In the genomic region with DNA sequence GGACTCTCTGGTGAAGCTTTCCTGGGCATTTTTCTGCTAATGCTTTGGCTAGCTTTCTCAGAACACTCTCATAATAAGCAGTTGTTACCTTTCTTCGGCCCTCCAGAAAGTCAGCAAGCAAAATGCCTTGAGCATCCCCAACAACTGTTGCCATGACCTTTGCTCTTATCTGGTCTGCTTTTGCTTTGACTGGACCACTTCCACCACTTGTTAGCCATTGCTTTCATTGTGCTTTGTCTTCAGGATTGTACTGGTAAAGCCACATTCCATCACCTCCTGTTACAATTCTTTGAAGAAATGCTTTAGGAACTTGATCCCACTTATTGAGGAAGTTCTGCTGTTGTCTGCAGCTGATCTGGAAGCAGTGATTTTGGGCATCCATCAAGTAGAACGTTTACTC, we compare ENCODE assay signal across 17 cellular contexts. TPM values are rescaled to one million over a fixed set of nuclear protein-coding genes. Genes with fewer than 3 reads are reported as not detected.
DNase-seq lines count a peak whose midpoint lies in the region; ATAC-seq and TF ChIP-seq lines count a peak whose summit lies in the region.
"Had no signal": no experiment of that assay in that cellular context is flagged by ENCODE, and none has a peak within 500 bp of the region (broad histone marks: within the 10 kb centered on the region; RNA-seq: fewer than 3 reads in every experiment).

No MANE protein-coding gene starts in this region.

- no peak overlapping the region for H2AFZ ChIP-seq in neural progenitor cell (replicated peaks)
- H2AFZ ChIP-seq: PC-9 had no signal

- no peaks in the 10 kb centered on the region for H3K27me3 ChIP-seq in neural progenitor cell
- H3K27me3 ChIP-seq: BLaER1 treated with 17β-estradiol and CSF1 and Interleukin-3, amounts not matched to agents 10 nM and 100 nM; SJSA1 had no signal

- H3K9ac ChIP-seq in neural progenitor cell = no peak overlapping the region
- H3K9ac ChIP-seq: BLaER1 treated with 17β-estradiol and CSF1 and Interleukin-3, amounts not matched to agents 10 nM and 100 nM had no signal

- no peak for ATAC-seq in HG02610 (IDR thresholded peaks at IDR 0.05; ENCODE audit: unreplicated experiment)

- intact Hi-C loops in Calu3 (cut with micrococcal nuclease; ENCODE audit: unreplicated experiment) = loop anchor here (5.0 kb wide), 1 partner anchor 65 kb away; no protein-coding TSS in a partner anchor

- no peaks in the 10 kb centered on the region for H3F3A ChIP-seq in neural progenitor cell (ENCODE audit: low read depth)

- H3K79me2 ChIP-seq in neural progenitor cell (ENCODE audit: low read depth) = no peaks in the 10 kb centered on the region

- H3K9me3 Mint-ChIP-seq in Calu3 (ENCODE audit: low read depth, unreplicated experiment) (no peaks in the 10 kb centered on the region), neural progenitor cell (no peaks in the 10 kb centered on the region)
- H3K9me3 Mint-ChIP-seq in activated CD4-positive, alpha-beta memory T cell treated with anti-CD3 and anti-CD28 coated beads, Interleukin-2, amount 10 ng/mL, durations not matched to agents 7 days and 5 days = no peaks in the 10 kb centered on the region
- H3K9me3 Mint-ChIP-seq: H9 had no signal

- H3K27me3 Mint-ChIP-seq in Calu3 (ENCODE audit: unreplicated experiment) (no peaks in the 10 kb centered on the region), neural progenitor cell (ENCODE audit: insufficient read depth, low read depth) (no peaks in the 10 kb centered on the region)
- no peaks in the 10 kb centered on the region for H3K27me3 Mint-ChIP-seq in activated CD4-positive, alpha-beta memory T cell treated with anti-CD3 and anti-CD28 coated beads, Interleukin-2, amount 10 ng/mL, durations not matched to agents 7 days and 5 days

- peaks cover 14% of the 10 kb centered on the region for H3K4me1 Mint-ChIP-seq in Calu3 (ENCODE audit: low read depth, unreplicated experiment)
- H3K4me1 Mint-ChIP-seq in neural progenitor cell = no peaks in the 10 kb centered on the region
- H3K4me1 Mint-ChIP-seq in activated CD4-positive, alpha-beta memory T cell treated with anti-CD3 and anti-CD28 coated beads, Interleukin-2, amount 10 ng/mL, durations not matched to agents 7 days and 5 days = peaks cover 2% of the 10 kb centered on the region
- H3K4me1 Mint-ChIP-seq: H9 had no signal

- no TSS peak for BruUV-seq in Calu3 (replicated peaks; lab: Mats Ljungman, UMichigan)

- no peaks in the 10 kb centered on the region for H3K9me3 ChIP-seq in neural progenitor cell (ENCODE audit: low read depth)
- H3K9me3 ChIP-seq: BLaER1 treated with 17β-estradiol and CSF1 and Interleukin-3, amounts not matched to agents 10 nM and 100 nM; SJSA1 had no signal

- H3K27ac Mint-ChIP-seq in Calu3 (ENCODE audit: unreplicated experiment) (no peak overlapping the region), neural progenitor cell (no peak overlapping the region)
- no peak overlapping the region for H3K27ac Mint-ChIP-seq in activated CD4-positive, alpha-beta memory T cell treated with anti-CD3 and anti-CD28 coated beads, Interleukin-2, amount 10 ng/mL, durations not matched to agents 7 days and 5 days
- H3K27ac Mint-ChIP-seq: H9 had no signal

- TF ChIP-seq CTCF in Calu3 (IDR thresholded peaks at IDR 0.05; ENCODE audit: unreplicated experiment) (no peak), neural progenitor cell (IDR thresholded peaks at IDR 0.05) (no peak)

- CTCF ChIA-PET in Calu3 (lab: Charles Lee) = no interaction called here
- CTCF ChIA-PET in activated CD4-positive, alpha-beta memory T cell treated with anti-CD3 and anti-CD28 coated beads, Interleukin-2, amount 10 ng/mL, durations not matched to agents 7 days and 5 days (lab: Charles Lee) = interaction anchor here (1.2 to 1.7 kb wide), 3 partner anchors 22 to 228 kb away, joined by 3 to 16 read pairs (median 5); partner anchors contain the start of gene CCNI2

- H4K20me1 ChIP-seq in neural progenitor cell (ENCODE audit: low read depth) = no peaks in the 10 kb centered on the region
- H4K20me1 ChIP-seq: BLaER1 treated with 17β-estradiol and CSF1 and Interleukin-3, amounts not matched to agents 10 nM and 100 nM had no signal

- no peak overlapping the region for H3K27ac ChIP-seq in neural progenitor cell
- H3K27ac ChIP-seq: BLaER1 treated with 17β-estradiol and CSF1 and Interleukin-3, amounts not matched to agents 10 nM and 100 nM; PC-9; SJSA1 had no signal

- no peak overlapping the region for H3K4me2 ChIP-seq in neural progenitor cell
- H3K4me2 ChIP-seq: BLaER1 treated with 17β-estradiol and CSF1 and Interleukin-3, amounts not matched to agents 10 nM and 100 nM; PC-9 had no signal

- POLR2A ChIA-PET in activated CD4-positive, alpha-beta memory T cell treated with anti-CD3 and anti-CD28 coated beads, Interleukin-2, amount 10 ng/mL, durations not matched to agents 7 days and 5 days (lab: Charles Lee) = no interaction called here

- peaks cover 9% of the 10 kb centered on the region for H3K36me3 Mint-ChIP-seq in Calu3 (ENCODE audit: insufficient read depth, unreplicated experiment)
- peaks cover 2% of the 10 kb centered on the region for H3K36me3 Mint-ChIP-seq in neural progenitor cell
- peaks cover 51% of the 10 kb centered on the region for H3K36me3 Mint-ChIP-seq in activated CD4-positive, alpha-beta memory T cell treated with anti-CD3 and anti-CD28 coated beads, Interleukin-2, amount 10 ng/mL, durations not matched to agents 7 days and 5 days (ENCODE audit: low read depth)

- H3K36me3 ChIP-seq in neural progenitor cell = peaks cover 7% of the 10 kb centered on the region

- DNase-seq in Calu3 (peak; percentile 7), LHCN-M2 (ENCODE audit: low read depth) (peak; percentile 83), dermis blood vessel endothelial cell (peak; percentile 3), neural progenitor cell (ENCODE audit: low spot score) (peak; percentile 2), NCI-H1417 treated with DMSO at 0.1 percent for 48 hours (lab: John Stamatoyannopoulos, UW) (no peak)
- no peak for DNase-seq in NK-92 treated with Interleukin-12 subunit alpha and Interleukin-12 subunit beta, amount 100 ng/mL, for 24 hours (lab: John Stamatoyannopoulos, UW)
- DNase-seq in activated CD4-positive, alpha-beta memory T cell treated with anti-CD3 and anti-CD28 coated beads, Interleukin-2, amount 10 ng/mL, durations not matched to agents 7 days and 5 days = no peak
- DNase-seq: EL, H9, NCI-H1105, NCI-H1930, NCI-H446 treated with DMSO at 0.1 percent for 48 hours, PC-9 had no signal

- H3K4me1 ChIP-seq in neural progenitor cell = no peaks in the 10 kb centered on the region
- H3K4me1 ChIP-seq: BLaER1 treated with 17β-estradiol and CSF1 and Interleukin-3, amounts not matched to agents 10 nM and 100 nM; SJSA1 had no signal

- no peak overlapping the region for H3K4me3 ChIP-seq in neural progenitor cell
- H3K4me3 ChIP-seq: BLaER1 treated with 17β-estradiol and CSF1 and Interleukin-3, amounts not matched to agents 10 nM and 100 nM; PC-9; SJSA1 had no signal

- H3K4me3 Mint-ChIP-seq in Calu3 (ENCODE audit: low read depth, unreplicated experiment) (no peak overlapping the region), neural progenitor cell (no peak overlapping the region)
- H3K4me3 Mint-ChIP-seq in activated CD4-positive, alpha-beta memory T cell treated with anti-CD3 and anti-CD28 coated beads, Interleukin-2, amount 10 ng/mL, durations not matched to agents 7 days and 5 days = no peak overlapping the region
- H3K4me3 Mint-ChIP-seq: H9 had no signal

RNA-seq across cellular contexts. Expression of gene RAD50, which starts 35.7 kb away (rescaled TPM):
- total RNA-seq in Calu3 (2022) (35.9 and 36.2 TPM in 2 replicates), LHCN-M2 (2014; rRNA removed) (21.9 and 27.0 TPM in 2 replicates), dermis blood vessel endothelial cell (12.6 and 22.0 TPM in 2 replicates), neural progenitor cell (ENCODE audit: low replicate concordance) (34.6 and 48.2 TPM in 2 replicates)
- 11.0 TPM for polyA plus RNA-seq in LHCN-M2 (2012)
- 10 to 100 TPM; 35.6 to 38.9 TPM for total RNA-seq in activated CD4-positive, alpha-beta memory T cell treated with anti-CD3 and anti-CD28 coated beads, Interleukin-2, amount 10 ng/mL, durations not matched to agents 7 days and 5 days

RNA-seq across cellular contexts. Expression of gene IL5, which starts 49.2 kb away (rescaled TPM):
- not detected in 2 replicates for total RNA-seq in Calu3 (2022)
- not detected in 2 replicates for total RNA-seq in LHCN-M2 (2014; rRNA removed)
- polyA plus RNA-seq in LHCN-M2 (2012) = not detected
- total RNA-seq in dermis blood vessel endothelial cell = not detected in 2 replicates
- not detected in 2 replicates for total RNA-seq in neural progenitor cell (ENCODE audit: low replicate concordance)
- 1 to 10 TPM; 2.6 to 3.3 TPM for total RNA-seq in activated CD4-positive, alpha-beta memory T cell treated with anti-CD3 and anti-CD28 coated beads, Interleukin-2, amount 10 ng/mL, durations not matched to agents 7 days and 5 days
- total RNA-seq: A172, H9, PC-9, SJSA1 had no signal

Comparison
In these comparisons a context has a peak if more than half of its experiments do, and no peak if none do; other contexts are left out.
1. DNase-seq: peak in Calu3 (single experiment), LHCN-M2 (single experiment), dermis blood vessel endothelial cell (single experiment) and neural progenitor cell (single experiment); none in NK-92 treated with Interleukin-12 subunit alpha and Interleukin-12 subunit beta, amount 100 ng/mL, for 24 hours (single experiment), activated CD4-positive, alpha-beta memory T cell treated with anti-CD3 and anti-CD28 coated beads, Interleukin-2, amount 10 ng/mL, durations not matched to agents 7 days and 5 days (single experiment) and NCI-H1417 treated with DMSO at 0.1 percent for 48 hours (single experiment).